Comparison of ENCODE assay signal across 8 cellular contexts in genomic region chr17:17590883-17591407, GRCh38. TPM values are rescaled to one million over a fixed set of nuclear protein-coding genes. Genes with fewer than 3 reads are reported as not detected.
DNase-seq lines count a peak whose midpoint lies in the region; ATAC-seq and TF ChIP-seq lines count a peak whose summit lies in the region.

No MANE protein-coding gene starts in this region.

- BruUV-seq in Caco-2 (replicated peaks; lab: Mats Ljungman, UMichigan) = TSS peak; percentile 35

- peaks cover 5% of the 10 kb centered on the region for H3K9me3 Mint-ChIP-seq in Caco-2 (ENCODE audit: unreplicated experiment)
- H3K9me3 Mint-ChIP-seq in naive thymus-derived CD8-positive, alpha-beta T cell = no peaks in the 10 kb centered on the region

- POLR2A ChIA-PET in Caco-2 (lab: Charles Lee) = interaction anchor here (0.5 to 2.3 kb wide), 5 partner anchors 11 to 95 kb away, joined by 3 to 22 read pairs (median 5); partner anchors contain the start of gene RASD1
- POLR2A ChIA-PET in naive thymus-derived CD8-positive, alpha-beta T cell (lab: Charles Lee) = interaction anchor here (0.6 to 1.8 kb wide), 7 partner anchors 9 to 96 kb away, joined by 3 to 5 read pairs (median 3); no protein-coding TSS in a partner anchor

- H3K4me3 ChIP-seq in Caco-2 (ENCODE audit: low read depth, low read length) = peak overlapping the region; percentile 51
- peak overlapping the region; percentile 85 for H3K4me3 ChIP-seq in HUES6 (ENCODE audit: low read depth, low read length)

- ATAC-seq in naive thymus-derived CD8-positive, alpha-beta T cell = no peak

- no peaks in the 10 kb centered on the region for H3K27me3 ChIP-seq in Caco-2 (replicated peaks; ENCODE audit: control insufficient read depth, insufficient read depth, low read length)
- no peaks in the 10 kb centered on the region for H3K27me3 ChIP-seq in HUES6 (ENCODE audit: control insufficient read depth, insufficient read depth, low read length)

- CTCF ChIA-PET in Caco-2 (lab: Charles Lee) = interaction anchor here (1.0 to 3.0 kb wide), 3 partner anchors 23 to 94 kb away, joined by 4 to 17 read pairs (median 12); partner anchors contain the start of gene RASD1

- TF ChIP-seq CTCF in Caco-2 (IDR thresholded peaks at IDR 0.05; ENCODE audit: insufficient read depth in 1 of 2, low read depth in 1 of 2, low read length in 1 of 2, severe bottlenecking in 1 of 2, unreplicated experiment in 1 of 2) = no peak

- no peak for DNase-seq in Caco-2
- peak in 2 of 61 donors; percentile 46 to 58 for DNase-seq in caudate nucleus (lab: John Stamatoyannopoulos, UW)
- DNase-seq in naive thymus-derived CD8-positive, alpha-beta T cell = peak in 1 of 10 donors; percentile 77
- DNase-seq in activated CD4-positive, CD25-positive, alpha-beta regulatory T cell treated with anti-CD3 and anti-CD28 coated beads, Interleukin-2, amount 50 U/mL, for 72 hours = no peak
- DNase-seq in NAMALWA (ENCODE audit: low spot score) = no peak
- no peak for DNase-seq in stimulated activated CD4-positive, alpha-beta T cell treated with anti-CD3 and anti-CD28 coated beads, Interleukin-4, amount 100 ng/mL, for 4 hours
- no peak for DNase-seq in NCI-H82 treated with DMSO at 0.1 percent for 48 hours (lab: John Stamatoyannopoulos, UW; ENCODE audit: unreplicated experiment)

- peak overlapping the region; percentile 90 for H3K9ac ChIP-seq in HUES6 (ENCODE audit: low read length)

- H3K9me3 ChIP-seq in Caco-2 (no peaks in the 10 kb centered on the region), HUES6 (ENCODE audit: control insufficient read depth, insufficient read depth, low read depth, low read length) (no peaks in the 10 kb centered on the region)

- H3K4me3 Mint-ChIP-seq in Caco-2 (ENCODE audit: unreplicated experiment) = peak overlapping the region; percentile 94
- peak overlapping the region; percentile 86 to 97 (median 94) for H3K4me3 Mint-ChIP-seq in naive thymus-derived CD8-positive, alpha-beta T cell

- peak overlapping the region; percentile 85 for H3K27ac Mint-ChIP-seq in Caco-2 (ENCODE audit: unreplicated experiment)
- peak overlapping the region; percentile 86 to 99 (median 97) for H3K27ac Mint-ChIP-seq in naive thymus-derived CD8-positive, alpha-beta T cell

- intact Hi-C loops in Caco-2 (cut with micrococcal nuclease; ENCODE audit: unreplicated experiment) = loop anchor here (2.0 kb wide), 1 partner anchor 22 kb away; no protein-coding TSS in a partner anchor

- H3K27ac ChIP-seq in HUES6 (ENCODE audit: low read depth, low read length) (peak overlapping the region; percentile 86; the same call in 1 of the 2 replicates), caudate nucleus (ENCODE audit: low read depth, low read length) (peak overlapping the region; percentile 89)

- H3K4me1 ChIP-seq in Caco-2 = peaks cover 14% of the 10 kb centered on the region
- H3K4me1 ChIP-seq in HUES6 (ENCODE audit: control insufficient read depth, insufficient read depth, low read length) = peaks cover 13% of the 10 kb centered on the region

- H3K27me3 Mint-ChIP-seq in Caco-2 (ENCODE audit: insufficient read depth, unreplicated experiment) = no peaks in the 10 kb centered on the region
- no peaks in the 10 kb centered on the region for H3K27me3 Mint-ChIP-seq in naive thymus-derived CD8-positive, alpha-beta T cell

- H3K36me3 ChIP-seq in Caco-2 (ENCODE audit: control insufficient read depth, insufficient read depth, low read length) (no peaks in the 10 kb centered on the region; the same call in 1 of the 2 replicates), HUES6 (ENCODE audit: control insufficient read depth, insufficient read depth, low read length) (no peaks in the 10 kb centered on the region)

- H3K36me3 Mint-ChIP-seq in Caco-2 (ENCODE audit: insufficient read depth, unreplicated experiment) = peaks cover 12% of the 10 kb centered on the region
- no peaks in the 10 kb centered on the region for H3K36me3 Mint-ChIP-seq in naive thymus-derived CD8-positive, alpha-beta T cell

- H3K4me1 Mint-ChIP-seq in Caco-2 (ENCODE audit: low read depth, unreplicated experiment) = peaks cover 19% of the 10 kb centered on the region
- peaks cover 11 to 27% (median 25%) of the 10 kb centered on the region in 4 donors for H3K4me1 Mint-ChIP-seq in naive thymus-derived CD8-positive, alpha-beta T cell

RNA-seq across cellular contexts. Expression of gene PEMT, which starts 0.6 kb away (rescaled TPM):
- 29.5 and 32.1 TPM in 2 replicates for total RNA-seq in Caco-2 (2022)
- total RNA-seq in naive thymus-derived CD8-positive, alpha-beta T cell = 10 to 100 TPM; 15.2 to 17.0 TPM
- 10 to 100 TPM; 27.5 to 31.3 (median 28.1) TPM for polyA plus RNA-seq in naive thymus-derived CD8-positive, alpha-beta T cell
